ENCODE assay signal across 7 cellular contexts in genomic region chr9:133356391-133357091, GRCh38. TPM values are rescaled to one million over a fixed set of nuclear protein-coding genes. Genes with fewer than 3 reads are reported as not detected.
DNase-seq lines count a peak whose midpoint lies in the region; ATAC-seq and TF ChIP-seq lines count a peak whose summit lies in the region.

SURF1 (minus strand) TSS chr9:133356487; CDS start chr9:133356453, 34 bp downstream.
SURF2 (plus strand) TSS chr9:133356550; CDS start chr9:133356593, 43 bp downstream.

- POLR2A ChIA-PET in activated CD4-positive, alpha-beta T cell treated with anti-CD3 and anti-CD28 coated beads for 36 hours (lab: Charles Lee): interaction anchor here (0.6 to 13.3 kb wide), 3 partner anchors 9 to 58 kb away, joined by 3 to 287 read pairs (median 12); partner anchors contain the start of genes MED22 and RPL7A

- peak within 1 kb of the TSS; percentile 85 for H3K27ac Mint-ChIP-seq in activated CD4-positive, alpha-beta T cell treated with anti-CD3 and anti-CD28 coated beads for 36 hours

- in situ Hi-C loops in GM13977 (cut with MboI; ENCODE audit: low pct_unique_long_range_greater_than_20kb, low sequenced_read_pairs, unreplicated experiment): no loop called here

- DNase-seq in GM13977 (ENCODE audit: low spot score) (peak; percentile 96), NCI-H2227 (lab: John Stamatoyannopoulos, UW; ENCODE audit: unreplicated experiment) (peak; percentile 85), left kidney (ENCODE audit: low read depth, low spot score) (peak; percentile 95)
- DNase-seq in activated CD4-positive, alpha-beta T cell treated with anti-CD3 and anti-CD28 coated beads for 36 hours: peak; percentile 96
- peak; percentile 83 to 95 for DNase-seq in stimulated activated CD4-positive, alpha-beta T cell treated with anti-CD3 and anti-CD28 coated beads, Interleukin-1b, Interleukin-23, amount 100 ng/mL, for 4 hours (ENCODE audit: low read depth in 2 of 2)

- no peaks in the 10 kb centered on the region for H3K9me3 Mint-ChIP-seq in activated CD4-positive, alpha-beta T cell treated with anti-CD3 and anti-CD28 coated beads for 36 hours (ENCODE audit: low read depth)

- CTCF ChIA-PET in activated CD4-positive, alpha-beta T cell treated with anti-CD3 and anti-CD28 coated beads for 36 hours (lab: Charles Lee): interaction anchor here (0.6 to 5.4 kb wide), 4 partner anchors 9 to 170 kb away, joined by 3 to 44 read pairs (median 4); partner anchors contain the start of genes MED22 and RPL7A

- H3K27ac ChIP-seq in cingulate gyrus (ENCODE audit: low read depth, low read length): peak within 1 kb of the TSS; percentile 72

- peak; percentile 30 for TF ChIP-seq CTCF in GM13977 (IDR thresholded peaks at IDR 0.05; ENCODE audit: extremely low read depth, insufficient read depth, missing control alignments)

- H3K4me1 Mint-ChIP-seq in activated CD4-positive, alpha-beta T cell treated with anti-CD3 and anti-CD28 coated beads for 36 hours: peaks cover 52% of the 10 kb centered on the region

- peaks cover 40% of the 10 kb centered on the region for H3K36me3 Mint-ChIP-seq in activated CD4-positive, alpha-beta T cell treated with anti-CD3 and anti-CD28 coated beads for 36 hours (ENCODE audit: low read depth)

- intact Hi-C loops in activated CD4-positive, alpha-beta T cell treated with anti-CD3 and anti-CD28 coated beads for 36 hours (cut with DNase I, micrococcal nuclease): loop anchor here (1.0 to 10.0 kb wide), 9 partner anchors 8 to 708 kb away; partner anchors contain the start of genes MED22 (in 2 of the 2), RPL7A (in 2 of the 2), BRD3 (in 1 of the 2) and CACFD1 (in 1 of the 2)

- H3K4me3 Mint-ChIP-seq in activated CD4-positive, alpha-beta T cell treated with anti-CD3 and anti-CD28 coated beads for 36 hours: peak within 1 kb of the TSS; percentile 91

- H3K27me3 Mint-ChIP-seq in activated CD4-positive, alpha-beta T cell treated with anti-CD3 and anti-CD28 coated beads for 36 hours: no peaks in the 10 kb centered on the region

- ATAC-seq in HG02970 (IDR thresholded peaks at IDR 0.05; ENCODE audit: low FRiP score, unreplicated experiment): peak; percentile 67
- peak; percentile 84 for ATAC-seq in activated CD4-positive, alpha-beta T cell treated with anti-CD3 and anti-CD28 coated beads for 36 hours

RNA-seq across cellular contexts. Expression of gene SURF1, which starts in this region (rescaled TPM):
- 10 to 100 TPM; 17.4 to 29.1 TPM for total RNA-seq in activated CD4-positive, alpha-beta T cell treated with anti-CD3 and anti-CD28 coated beads for 36 hours

RNA-seq across cellular contexts. Expression of gene SURF2, which starts in this region (rescaled TPM):
- 10 to 100 TPM; 17.3 to 21.8 TPM for total RNA-seq in activated CD4-positive, alpha-beta T cell treated with anti-CD3 and anti-CD28 coated beads for 36 hours

Comparison
In these comparisons a context has a peak if more than half of its experiments do, and no peak if none do; other contexts are left out.
1. Peak in every context shown above with its lines: DNase-seq, ATAC-seq and H3K27ac ChIP-seq.